1 cellular context compared by ENCODE assay signal in the genomic region with DNA sequence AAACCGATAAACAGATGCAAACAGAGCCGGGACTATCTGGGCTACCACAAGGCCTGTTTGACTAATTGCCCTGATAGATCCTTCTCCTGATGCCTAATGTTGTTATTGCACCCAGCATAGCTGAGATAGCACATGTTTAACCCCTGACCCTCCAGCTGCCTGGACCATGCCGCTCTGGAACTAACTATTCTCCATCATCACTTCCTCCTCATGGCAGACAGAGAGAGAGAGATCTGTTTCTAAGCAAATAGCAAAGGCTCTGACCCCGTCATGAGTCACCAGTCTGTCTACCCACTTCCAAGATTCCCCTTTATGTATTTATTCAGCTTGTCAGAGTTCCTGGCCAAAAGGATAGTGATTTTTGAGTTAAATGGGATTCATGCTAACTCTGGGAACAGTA.
TF ChIP-seq lines count a peak whose summit lies in the region.

No MANE protein-coding gene starts in this region.

TF ChIP-seq in HepG2, 621 proteins besides CTCF, POLR2A, EP300 and RAD21 (continued from another document and continues in another):
- TF ChIP-seq, protein P1, sequence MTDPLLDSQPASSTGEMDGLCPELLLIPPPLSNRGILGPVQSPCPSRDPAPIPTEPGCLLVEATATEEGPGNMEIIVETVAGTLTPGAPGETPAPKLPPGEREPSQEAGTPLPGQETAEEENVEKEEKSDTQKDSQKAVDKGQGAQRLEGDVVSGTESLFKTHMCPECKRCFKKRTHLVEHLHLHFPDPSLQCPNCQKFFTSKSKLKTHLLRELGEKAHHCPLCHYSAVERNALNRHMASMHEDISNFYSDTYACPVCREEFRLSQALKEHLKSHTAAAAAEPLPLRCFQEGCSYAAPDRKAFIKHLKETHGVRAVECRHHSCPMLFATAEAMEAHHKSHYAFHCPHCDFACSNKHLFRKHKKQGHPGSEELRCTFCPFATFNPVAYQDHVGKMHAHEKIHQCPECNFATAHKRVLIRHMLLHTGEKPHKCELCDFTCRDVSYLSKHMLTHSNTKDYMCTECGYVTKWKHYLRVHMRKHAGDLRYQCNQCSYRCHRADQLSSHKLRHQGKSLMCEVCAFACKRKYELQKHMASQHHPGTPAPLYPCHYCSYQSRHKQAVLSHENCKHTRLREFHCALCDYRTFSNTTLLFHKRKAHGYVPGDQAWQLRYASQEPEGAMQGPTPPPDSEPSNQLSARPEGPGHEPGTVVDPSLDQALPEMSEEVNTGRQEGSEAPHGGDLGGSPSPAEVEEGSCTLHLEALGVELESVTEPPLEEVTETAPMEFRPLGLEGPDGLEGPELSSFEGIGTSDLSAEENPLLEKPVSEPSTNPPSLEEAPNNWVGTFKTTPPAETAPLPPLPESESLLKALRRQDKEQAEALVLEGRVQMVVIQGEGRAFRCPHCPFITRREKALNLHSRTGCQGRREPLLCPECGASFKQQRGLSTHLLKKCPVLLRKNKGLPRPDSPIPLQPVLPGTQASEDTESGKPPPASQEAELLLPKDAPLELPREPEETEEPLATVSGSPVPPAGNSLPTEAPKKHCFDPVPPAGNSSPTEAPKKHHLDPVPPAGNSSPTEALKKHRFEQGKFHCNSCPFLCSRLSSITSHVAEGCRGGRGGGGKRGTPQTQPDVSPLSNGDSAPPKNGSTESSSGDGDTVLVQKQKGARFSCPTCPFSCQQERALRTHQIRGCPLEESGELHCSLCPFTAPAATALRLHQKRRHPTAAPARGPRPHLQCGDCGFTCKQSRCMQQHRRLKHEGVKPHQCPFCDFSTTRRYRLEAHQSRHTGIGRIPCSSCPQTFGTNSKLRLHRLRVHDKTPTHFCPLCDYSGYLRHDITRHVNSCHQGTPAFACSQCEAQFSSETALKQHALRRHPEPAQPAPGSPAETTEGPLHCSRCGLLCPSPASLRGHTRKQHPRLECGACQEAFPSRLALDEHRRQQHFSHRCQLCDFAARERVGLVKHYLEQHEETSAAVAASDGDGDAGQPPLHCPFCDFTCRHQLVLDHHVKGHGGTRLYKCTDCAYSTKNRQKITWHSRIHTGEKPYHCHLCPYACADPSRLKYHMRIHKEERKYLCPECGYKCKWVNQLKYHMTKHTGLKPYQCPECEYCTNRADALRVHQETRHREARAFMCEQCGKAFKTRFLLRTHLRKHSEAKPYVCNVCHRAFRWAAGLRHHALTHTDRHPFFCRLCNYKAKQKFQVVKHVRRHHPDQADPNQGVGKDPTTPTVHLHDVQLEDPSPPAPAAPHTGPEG (CRISPR knock-in tag; IDR thresholded peaks at IDR 0.05), result no peak
- TF ChIP-seq TCF7 (IDR thresholded peaks at IDR 0.05; ENCODE audit: low read depth) (peak; percentile 14; the same call in 1 of the 2 replicates), ZNF10 (CRISPR knock-in tag; IDR thresholded peaks at IDR 0.05; ENCODE audit: borderline replicate concordance, low read depth) (no peak), NPAS2 (CRISPR knock-in tag; IDR thresholded peaks at IDR 0.05; ENCODE audit: borderline replicate concordance) (no peak), ZNF749 (CRISPR knock-in tag; IDR thresholded peaks at IDR 0.05; ENCODE audit: borderline replicate concordance) (no peak), GABPA (IDR thresholded peaks at IDR 0.05; ENCODE audit: low read depth, low read length) (no peak), GABPA (CRISPR knock-in tag; IDR thresholded peaks at IDR 0.05; ENCODE audit: low read depth) (no peak), FOXC1 (CRISPR knock-in tag; IDR thresholded peaks at IDR 0.05; ENCODE audit: borderline replicate concordance) (no peak), ZNF260 (CRISPR knock-in tag; IDR thresholded peaks at IDR 0.05; ENCODE audit: borderline replicate concordance, low read depth) (no peak), TCF7L2 (IDR thresholded peaks at IDR 0.05; ENCODE audit: low read depth, low read length) (no peak), ZNF772 (CRISPR knock-in tag; IDR thresholded peaks at IDR 0.05) (no peak), NFATC3 (CRISPR knock-in tag; IDR thresholded peaks at IDR 0.05) (no peak), U2AF2 (IDR thresholded peaks at IDR 0.05; ENCODE audit: low read depth, low read length) (no peak), PHF21A (CRISPR knock-in tag; IDR thresholded peaks at IDR 0.05) (0 out of 2 replicates have a peak, but pooled peaks have one; percentile 29), KAT7 (CRISPR knock-in tag; IDR thresholded peaks at IDR 0.05; ENCODE audit: borderline replicate concordance) (no peak), ZNF343 (CRISPR knock-in tag; IDR thresholded peaks at IDR 0.05) (no peak), ZNF781 (CRISPR knock-in tag; IDR thresholded peaks at IDR 0.05; ENCODE audit: borderline replicate concordance, not compliant biosample characterization) (no peak), ELF3 (CRISPR knock-in tag; IDR thresholded peaks at IDR 0.05) (peak; percentile 93), MTF2 (CRISPR knock-in tag; IDR thresholded peaks at IDR 0.05; ENCODE audit: borderline replicate concordance) (no peak), KLF6 (CRISPR knock-in tag; IDR thresholded peaks at IDR 0.05) (no peak), TP53 (CRISPR knock-in tag; conservative IDR thresholded peaks at IDR 0.05) (no peak), ZNF652 (CRISPR knock-in tag; IDR thresholded peaks at IDR 0.05; ENCODE audit: borderline replicate concordance, low read depth) (peak; percentile 96), ZKSCAN1 (IDR thresholded peaks at IDR 0.05; ENCODE audit: low read length) (no peak), MTF1 (CRISPR knock-in tag; IDR thresholded peaks at IDR 0.05) (no peak), ZNF558 (CRISPR knock-in tag; IDR thresholded peaks at IDR 0.05; ENCODE audit: borderline replicate concordance) (no peak), THAP11 (CRISPR knock-in tag; IDR thresholded peaks at IDR 0.05) (peak; percentile 30; the same call in 1 of the 2 replicates), DNMT3B (CRISPR knock-in tag; conservative IDR thresholded peaks at IDR 0.05) (no peak), DR1 (CRISPR knock-in tag; IDR thresholded peaks at IDR 0.05) (no peak), ZNF790 (CRISPR knock-in tag; IDR thresholded peaks at IDR 0.05; ENCODE audit: borderline replicate concordance) (no peak), SOX13 (IDR thresholded peaks at IDR 0.05) (no peak), SOX13 (CRISPR knock-in tag; conservative IDR thresholded peaks at IDR 0.05 in 1 of 2, IDR thresholded peaks at IDR 0.05 in 1 of 2) (peak in 1 of 2 experiments; percentile 81; a peak in 2 of 4 replicates), ZNF607 (CRISPR knock-in tag; IDR thresholded peaks at IDR 0.05; ENCODE audit: borderline replicate concordance) (no peak), SMARCC2 (IDR thresholded peaks at IDR 0.05) (no peak), ZSCAN9 (CRISPR knock-in tag; IDR thresholded peaks at IDR 0.05; ENCODE audit: borderline replicate concordance) (0 out of 2 replicates have a peak, but pooled peaks have one; percentile 47), SPEN (CRISPR knock-in tag; IDR thresholded peaks at IDR 0.05; ENCODE audit: low read depth) (no peak), MATR3 (CRISPR knock-in tag; IDR thresholded peaks at IDR 0.05) (no peak), FOXK1 (CRISPR knock-in tag; IDR thresholded peaks at IDR 0.05; ENCODE audit: borderline replicate concordance, low read depth) (0 out of 2 replicates have a peak, but pooled peaks have one; percentile 12), ZNF782 (CRISPR knock-in tag; IDR thresholded peaks at IDR 0.05; ENCODE audit: borderline replicate concordance) (no peak)
- TF ChIP-seq, protein P2, sequence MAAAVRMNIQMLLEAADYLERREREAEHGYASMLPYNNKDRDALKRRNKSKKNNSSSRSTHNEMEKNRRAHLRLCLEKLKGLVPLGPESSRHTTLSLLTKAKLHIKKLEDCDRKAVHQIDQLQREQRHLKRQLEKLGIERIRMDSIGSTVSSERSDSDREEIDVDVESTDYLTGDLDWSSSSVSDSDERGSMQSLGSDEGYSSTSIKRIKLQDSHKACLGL (CRISPR knock-in tag; IDR thresholded peaks at IDR 0.05), result no peak
- TF ChIP-seq, protein P3, sequence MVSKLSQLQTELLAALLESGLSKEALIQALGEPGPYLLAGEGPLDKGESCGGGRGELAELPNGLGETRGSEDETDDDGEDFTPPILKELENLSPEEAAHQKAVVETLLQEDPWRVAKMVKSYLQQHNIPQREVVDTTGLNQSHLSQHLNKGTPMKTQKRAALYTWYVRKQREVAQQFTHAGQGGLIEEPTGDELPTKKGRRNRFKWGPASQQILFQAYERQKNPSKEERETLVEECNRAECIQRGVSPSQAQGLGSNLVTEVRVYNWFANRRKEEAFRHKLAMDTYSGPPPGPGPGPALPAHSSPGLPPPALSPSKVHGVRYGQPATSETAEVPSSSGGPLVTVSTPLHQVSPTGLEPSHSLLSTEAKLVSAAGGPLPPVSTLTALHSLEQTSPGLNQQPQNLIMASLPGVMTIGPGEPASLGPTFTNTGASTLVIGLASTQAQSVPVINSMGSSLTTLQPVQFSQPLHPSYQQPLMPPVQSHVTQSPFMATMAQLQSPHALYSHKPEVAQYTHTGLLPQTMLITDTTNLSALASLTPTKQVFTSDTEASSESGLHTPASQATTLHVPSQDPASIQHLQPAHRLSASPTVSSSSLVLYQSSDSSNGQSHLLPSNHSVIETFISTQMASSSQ (IDR thresholded peaks at IDR 0.05; ENCODE audit: low read depth), result no peak
- TF ChIP-seq, protein P3 (CRISPR knock-in tag; IDR thresholded peaks at IDR 0.05; ENCODE audit: borderline replicate concordance), result no peak
- TF ChIP-seq, protein P4, sequence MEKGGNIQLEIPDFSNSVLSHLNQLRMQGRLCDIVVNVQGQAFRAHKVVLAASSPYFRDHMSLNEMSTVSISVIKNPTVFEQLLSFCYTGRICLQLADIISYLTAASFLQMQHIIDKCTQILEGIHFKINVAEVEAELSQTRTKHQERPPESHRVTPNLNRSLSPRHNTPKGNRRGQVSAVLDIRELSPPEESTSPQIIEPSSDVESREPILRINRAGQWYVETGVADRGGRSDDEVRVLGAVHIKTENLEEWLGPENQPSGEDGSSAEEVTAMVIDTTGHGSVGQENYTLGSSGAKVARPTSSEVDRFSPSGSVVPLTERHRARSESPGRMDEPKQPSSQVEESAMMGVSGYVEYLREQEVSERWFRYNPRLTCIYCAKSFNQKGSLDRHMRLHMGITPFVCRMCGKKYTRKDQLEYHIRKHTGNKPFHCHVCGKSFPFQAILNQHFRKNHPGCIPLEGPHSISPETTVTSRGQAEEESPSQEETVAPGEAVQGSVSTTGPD (CRISPR knock-in tag; IDR thresholded peaks at IDR 0.05), result no peak
- TF ChIP-seq, protein P5, sequence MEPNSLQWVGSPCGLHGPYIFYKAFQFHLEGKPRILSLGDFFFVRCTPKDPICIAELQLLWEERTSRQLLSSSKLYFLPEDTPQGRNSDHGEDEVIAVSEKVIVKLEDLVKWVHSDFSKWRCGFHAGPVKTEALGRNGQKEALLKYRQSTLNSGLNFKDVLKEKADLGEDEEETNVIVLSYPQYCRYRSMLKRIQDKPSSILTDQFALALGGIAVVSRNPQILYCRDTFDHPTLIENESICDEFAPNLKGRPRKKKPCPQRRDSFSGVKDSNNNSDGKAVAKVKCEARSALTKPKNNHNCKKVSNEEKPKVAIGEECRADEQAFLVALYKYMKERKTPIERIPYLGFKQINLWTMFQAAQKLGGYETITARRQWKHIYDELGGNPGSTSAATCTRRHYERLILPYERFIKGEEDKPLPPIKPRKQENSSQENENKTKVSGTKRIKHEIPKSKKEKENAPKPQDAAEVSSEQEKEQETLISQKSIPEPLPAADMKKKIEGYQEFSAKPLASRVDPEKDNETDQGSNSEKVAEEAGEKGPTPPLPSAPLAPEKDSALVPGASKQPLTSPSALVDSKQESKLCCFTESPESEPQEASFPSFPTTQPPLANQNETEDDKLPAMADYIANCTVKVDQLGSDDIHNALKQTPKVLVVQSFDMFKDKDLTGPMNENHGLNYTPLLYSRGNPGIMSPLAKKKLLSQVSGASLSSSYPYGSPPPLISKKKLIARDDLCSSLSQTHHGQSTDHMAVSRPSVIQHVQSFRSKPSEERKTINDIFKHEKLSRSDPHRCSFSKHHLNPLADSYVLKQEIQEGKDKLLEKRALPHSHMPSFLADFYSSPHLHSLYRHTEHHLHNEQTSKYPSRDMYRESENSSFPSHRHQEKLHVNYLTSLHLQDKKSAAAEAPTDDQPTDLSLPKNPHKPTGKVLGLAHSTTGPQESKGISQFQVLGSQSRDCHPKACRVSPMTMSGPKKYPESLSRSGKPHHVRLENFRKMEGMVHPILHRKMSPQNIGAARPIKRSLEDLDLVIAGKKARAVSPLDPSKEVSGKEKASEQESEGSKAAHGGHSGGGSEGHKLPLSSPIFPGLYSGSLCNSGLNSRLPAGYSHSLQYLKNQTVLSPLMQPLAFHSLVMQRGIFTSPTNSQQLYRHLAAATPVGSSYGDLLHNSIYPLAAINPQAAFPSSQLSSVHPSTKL (CRISPR knock-in tag; IDR thresholded peaks at IDR 0.05), result peak; percentile 92
- TF ChIP-seq, protein P6, sequence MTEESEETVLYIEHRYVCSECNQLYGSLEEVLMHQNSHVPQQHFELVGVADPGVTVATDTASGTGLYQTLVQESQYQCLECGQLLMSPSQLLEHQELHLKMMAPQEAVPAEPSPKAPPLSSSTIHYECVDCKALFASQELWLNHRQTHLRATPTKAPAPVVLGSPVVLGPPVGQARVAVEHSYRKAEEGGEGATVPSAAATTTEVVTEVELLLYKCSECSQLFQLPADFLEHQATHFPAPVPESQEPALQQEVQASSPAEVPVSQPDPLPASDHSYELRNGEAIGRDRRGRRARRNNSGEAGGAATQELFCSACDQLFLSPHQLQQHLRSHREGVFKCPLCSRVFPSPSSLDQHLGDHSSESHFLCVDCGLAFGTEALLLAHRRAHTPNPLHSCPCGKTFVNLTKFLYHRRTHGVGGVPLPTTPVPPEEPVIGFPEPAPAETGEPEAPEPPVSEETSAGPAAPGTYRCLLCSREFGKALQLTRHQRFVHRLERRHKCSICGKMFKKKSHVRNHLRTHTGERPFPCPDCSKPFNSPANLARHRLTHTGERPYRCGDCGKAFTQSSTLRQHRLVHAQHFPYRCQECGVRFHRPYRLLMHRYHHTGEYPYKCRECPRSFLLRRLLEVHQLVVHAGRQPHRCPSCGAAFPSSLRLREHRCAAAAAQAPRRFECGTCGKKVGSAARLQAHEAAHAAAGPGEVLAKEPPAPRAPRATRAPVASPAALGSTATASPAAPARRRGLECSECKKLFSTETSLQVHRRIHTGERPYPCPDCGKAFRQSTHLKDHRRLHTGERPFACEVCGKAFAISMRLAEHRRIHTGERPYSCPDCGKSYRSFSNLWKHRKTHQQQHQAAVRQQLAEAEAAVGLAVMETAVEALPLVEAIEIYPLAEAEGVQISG (CRISPR knock-in tag; IDR thresholded peaks at IDR 0.05), result peak; percentile 52; the same call in 1 of the 2 replicates
